Comparison of ENCODE assay signal across 19 cellular contexts in the genomic region with DNA sequence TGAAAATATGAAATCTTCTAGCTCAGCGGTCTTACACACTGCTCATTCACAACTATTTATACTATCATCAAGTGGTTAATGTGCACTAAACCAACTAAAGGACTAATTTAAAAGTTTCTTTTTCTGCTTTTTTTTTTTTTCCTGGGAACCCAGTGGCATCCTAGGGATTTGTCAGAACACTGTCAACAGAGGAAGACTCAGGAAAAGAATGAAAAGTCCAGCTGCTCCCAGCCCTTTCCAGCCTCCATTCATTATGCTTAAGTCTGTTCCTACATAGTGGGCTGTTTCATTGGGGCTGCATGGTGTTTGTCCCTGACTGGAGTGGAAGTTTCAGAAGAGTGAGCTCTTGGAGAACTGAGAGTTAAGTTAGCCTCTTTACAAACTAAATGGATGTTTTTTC.
A peak's percentile ranks its signal among the peaks of the same experiment; 100 is the strongest.
DNase-seq lines count a peak whose midpoint lies in the region; FAIRE-seq and TF ChIP-seq lines count a peak whose summit lies in the region.
"Had no signal": no experiment of that assay in that cellular context is flagged by ENCODE, and none has a peak within 500 bp of the region (broad histone marks: within the 10 kb centered on the region; RNA-seq: fewer than 3 reads in every experiment).

No MANE protein-coding gene starts in this region.

- peaks cover 33% of the 10 kb centered on the region for H3K9me3 Mint-ChIP-seq in Caco-2 (ENCODE audit: unreplicated experiment)

- H2BK15ac ChIP-seq in neuronal stem cell (ENCODE audit: low read length): no peak overlapping the region

- no peaks in the 10 kb centered on the region for H3K79me1 ChIP-seq in neuronal stem cell (ENCODE audit: low read depth, low read length)

- H3K36me3 ChIP-seq in Caco-2 (ENCODE audit: control insufficient read depth, insufficient read depth, low read length) (peaks cover 8% of the 10 kb centered on the region), fibroblast of lung (ENCODE audit: control insufficient read depth, insufficient read depth, low read length) (no peaks in the 10 kb centered on the region), neuronal stem cell (replicated peaks in 1 of 2; ENCODE audit: control insufficient read depth in 2 of 2, insufficient read depth in 2 of 2, low read length in 2 of 2) (no peaks in the 10 kb centered on the region), adrenal gland (replicated peaks in 1 of 2) (no peaks in the 10 kb centered on the region), MM.1S (replicated peaks; ENCODE audit: insufficient read depth, low read length) (no peaks in the 10 kb centered on the region)

- no peak overlapping the region for H3K23ac ChIP-seq in neuronal stem cell (ENCODE audit: low read depth, low read length, poor library complexity)

- H3K9me3 ChIP-seq in Caco-2: peaks cover 22% of the 10 kb centered on the region
- H3K9me3 ChIP-seq in fibroblast of lung (ENCODE audit: control insufficient read depth, insufficient read depth, low read depth, low read length): no peaks in the 10 kb centered on the region
- no peaks in the 10 kb centered on the region for H3K9me3 ChIP-seq in neuronal stem cell (replicated peaks in 1 of 2; ENCODE audit: control insufficient read depth in 2 of 2, insufficient read depth in 1 of 2, low read depth in 1 of 2, low read length in 2 of 2)
- H3K9me3 ChIP-seq in adrenal gland (replicated peaks in 1 of 3): no peaks in the 10 kb centered on the region
- H3K9me3 ChIP-seq in MM.1S (replicated peaks; ENCODE audit: insufficient read depth, low read length): no peaks in the 10 kb centered on the region
- H3K9me3 ChIP-seq: A549 had no signal

- H3K27me3 Mint-ChIP-seq in Caco-2 (ENCODE audit: insufficient read depth, unreplicated experiment): no peaks in the 10 kb centered on the region

- no peak overlapping the region for H4K8ac ChIP-seq in neuronal stem cell (ENCODE audit: low read depth, low read length)

- DNase-seq in Caco-2 (peak; percentile 55 to 60), RPMI7951 (ENCODE audit: low read depth) (peak; percentile 33), fibroblast of lung (ENCODE audit: low read depth in 2 of 2) (no peak), neuronal stem cell (ENCODE audit: low spot score) (no peak), adrenal gland (no peak), RCC 7860 (ENCODE audit: low spot score) (no peak), MM.1S (no peak), GDM1 (lab: John Stamatoyannopoulos, UW) (no peak)
- DNase-seq: COR-L47, KBM-7, NCI-H1105, NCI-H187, NCI-H446, NCI-H774, SIG-M5 had no signal

- peaks cover 64% of the 10 kb centered on the region for H3K4me1 Mint-ChIP-seq in Caco-2 (ENCODE audit: low read depth, unreplicated experiment)

- intact Hi-C loops in Caco-2 (cut with micrococcal nuclease; ENCODE audit: unreplicated experiment): loop anchor here (1.0 to 10.0 kb wide), 3 partner anchors 391 to 1804 kb away; partner anchors contain the start of genes AASDHPPT and KBTBD3
- intact Hi-C loops in adrenal gland (cut with DNase I): no loop called here

- H2BK5ac ChIP-seq in neuronal stem cell (ENCODE audit: low read length): no peak overlapping the region

- peaks cover 15% of the 10 kb centered on the region for H3K36me3 Mint-ChIP-seq in Caco-2 (ENCODE audit: insufficient read depth, unreplicated experiment)

- no peak overlapping the region for H3K4me3 ChIP-seq in Caco-2 (ENCODE audit: low read depth, low read length)
- no peak overlapping the region for H3K4me3 ChIP-seq in fibroblast of lung (replicated peaks in 1 of 4; ENCODE audit: control extremely low read depth in 1 of 4, insufficient read depth in 1 of 4, low read depth in 3 of 4, low read length in 4 of 4)
- H3K4me3 ChIP-seq in neuronal stem cell (ENCODE audit: low read length in 2 of 2): no peak overlapping the region
- no peak overlapping the region for H3K4me3 ChIP-seq in adrenal gland
- no peak overlapping the region for H3K4me3 ChIP-seq in MM.1S (ENCODE audit: low read length)
- H3K4me3 ChIP-seq: A549, GM12878 had no signal

- no peaks in the 10 kb centered on the region for H3K9me2 ChIP-seq in MM.1S (replicated peaks; ENCODE audit: insufficient read depth, low read length)

- no peak overlapping the region for H3K18ac ChIP-seq in neuronal stem cell (ENCODE audit: low read length)

- H3K9ac ChIP-seq in fibroblast of lung (ENCODE audit: insufficient read depth, low read length) (no peak overlapping the region), neuronal stem cell (ENCODE audit: low read depth, low read length, poor library complexity) (no peak overlapping the region), MM.1S (ENCODE audit: low read length) (no peak overlapping the region)

- no peak overlapping the region for H2AK5ac ChIP-seq in neuronal stem cell (ENCODE audit: low read depth, low read length)

- no CpG with 5 or more reads among the region's 1 CpG for WGBS in neuronal stem cell (ENCODE audit: extremely low coverage in 2 of 2, insufficient read length in 2 of 2, insufficient replicate concordance in 1 of 2), 2 donors
- 82 to 93% (median 90%) methylated on average over 1 of the region's 1 CpG for WGBS in adrenal gland, 4 donors

- no peaks in the 10 kb centered on the region for H3K79me2 ChIP-seq in fibroblast of lung (ENCODE audit: control insufficient read depth, insufficient read depth, low read length)
- no peaks in the 10 kb centered on the region for H3K79me2 ChIP-seq in MM.1S (ENCODE audit: low read length)

- no peak overlapping the region for H3K27ac ChIP-seq in fibroblast of lung (ENCODE audit: insufficient read depth, low read length)
- peak overlapping the region; percentile 37 for H3K27ac ChIP-seq in neuronal stem cell (replicated peaks; ENCODE audit: low read length)
- H3K27ac ChIP-seq in adrenal gland: no peak overlapping the region
- H3K27ac ChIP-seq in MM.1S (ENCODE audit: low read length): no peak overlapping the region
- H3K27ac ChIP-seq: A549, C4-2B had no signal

- no peaks in the 10 kb centered on the region for H3F3A ChIP-seq in MM.1S (ENCODE audit: insufficient read depth, low read length)

- no peak overlapping the region for H4K91ac ChIP-seq in neuronal stem cell (ENCODE audit: low read depth, low read length, poor library complexity)

- H4K20me1 ChIP-seq in fibroblast of lung (ENCODE audit: control insufficient read depth, extremely low read depth, insufficient read depth, low read length): no peaks in the 10 kb centered on the region
- no peaks in the 10 kb centered on the region for H4K20me1 ChIP-seq in MM.1S (ENCODE audit: insufficient read depth, low read length)

- CTCF ChIA-PET in Caco-2 (lab: Charles Lee): interaction anchor here (0.8 to 1.0 kb wide), 2 partner anchors 11 to 12 kb away, joined by 4 to 6 read pairs; no protein-coding TSS in a partner anchor

- peaks cover 84% of the 10 kb centered on the region for H3K4me1 ChIP-seq in Caco-2
- peaks cover 9% of the 10 kb centered on the region for H3K4me1 ChIP-seq in fibroblast of lung (ENCODE audit: control insufficient read depth, extremely low read depth, insufficient read depth, low read length)
- H3K4me1 ChIP-seq in neuronal stem cell (ENCODE audit: control insufficient read depth in 2 of 2, insufficient read depth in 1 of 2, low read depth in 1 of 2, low read length in 2 of 2): peaks cover 7 to 11% of the 10 kb centered on the region in 2 donors
- H3K4me1 ChIP-seq in adrenal gland (replicated peaks in 1 of 2): peaks cover 0 to 20% of the 10 kb centered on the region in 2 donors
- H3K4me1 ChIP-seq in MM.1S (ENCODE audit: low read length): no peaks in the 10 kb centered on the region

- no peak overlapping the region for H2BK12ac ChIP-seq in neuronal stem cell (ENCODE audit: low read length)

- H3K27me3 ChIP-seq in Caco-2 (replicated peaks; ENCODE audit: control insufficient read depth, insufficient read depth, low read length) (no peaks in the 10 kb centered on the region), fibroblast of lung (ENCODE audit: control insufficient read depth, insufficient read depth, low read length) (no peaks in the 10 kb centered on the region), neuronal stem cell (ENCODE audit: control insufficient read depth in 3 of 3, insufficient read depth in 3 of 3, low read depth in 1 of 3, low read length in 3 of 3) (no peaks in the 10 kb centered on the region), adrenal gland (no peaks in the 10 kb centered on the region), MM.1S (replicated peaks; ENCODE audit: insufficient read depth, low read length) (no peaks in the 10 kb centered on the region)

- peak overlapping the region; percentile 67 for H3K4me3 Mint-ChIP-seq in Caco-2 (ENCODE audit: unreplicated experiment)

- no peak overlapping the region for H2BK120ac ChIP-seq in neuronal stem cell (ENCODE audit: low read depth, low read length)

- H3K4ac ChIP-seq in neuronal stem cell (ENCODE audit: low read length): no peak overlapping the region

- TF ChIP-seq CTCF in Caco-2 (IDR thresholded peaks at IDR 0.05; ENCODE audit: insufficient read depth in 1 of 2, low read depth in 1 of 2, low read length in 1 of 2, severe bottlenecking in 1 of 2, unreplicated experiment in 1 of 2) (no peak), fibroblast of lung (conservative IDR thresholded peaks at IDR 0.05 in 1 of 2, IDR thresholded peaks at IDR 0.05 in 1 of 2; ENCODE audit: low read depth in 1 of 2, low read length in 2 of 2) (no peak), adrenal gland (IDR thresholded peaks at IDR 0.05) (no peak), MM.1S (IDR thresholded peaks at IDR 0.05; ENCODE audit: low read length) (no peak)

- no peak overlapping the region for H3K14ac ChIP-seq in neuronal stem cell (ENCODE audit: low read length)

- peak overlapping the region; percentile 88 for H3K27ac Mint-ChIP-seq in Caco-2 (ENCODE audit: unreplicated experiment)

- H2AFZ ChIP-seq in fibroblast of lung (ENCODE audit: low read length): peak overlapping the region; percentile 3
- H2AFZ ChIP-seq in neuronal stem cell (ENCODE audit: low read length): peak overlapping the region; percentile 71
- H2AFZ ChIP-seq in MM.1S (ENCODE audit: low read length): no peak overlapping the region

- POLR2A ChIA-PET in Caco-2 (lab: Charles Lee): interaction anchor here (0.9 to 3.3 kb wide), 3 partner anchors 12 to 82 kb away, joined by 3 to 22 read pairs (median 3); no protein-coding TSS in a partner anchor

- TSS peak; percentile 77 for BruUV-seq in Caco-2 (replicated peaks; lab: Mats Ljungman, UMichigan)

- TF ChIP-seq POLR2A in adrenal gland (IDR thresholded peaks at IDR 0.05): no peak

- H3K4me2 ChIP-seq in fibroblast of lung (ENCODE audit: extremely low read depth, insufficient read depth, low read length) (peak overlapping the region; percentile 5), neuronal stem cell (ENCODE audit: insufficient read depth, low read length, poor library complexity, severe bottlenecking) (no peak overlapping the region), MM.1S (ENCODE audit: low read depth, low read length) (no peak overlapping the region)
- H3K4me2 ChIP-seq: A549 had no signal

- no peak for FAIRE-seq in RCC 7860 (lab: Jason Lieb, UNC)
- FAIRE-seq: A549, GM12878, GM19239 had no signal

Comparison
In these comparisons a context has a peak if more than half of its experiments do, and no peak if none do; other contexts are left out.
1. DNase-seq: peak in Caco-2 (2 of 2) and RPMI7951 (single experiment); none in fibroblast of lung (0 of 2), neuronal stem cell (single experiment), adrenal gland (0 of 7), RCC 7860 (single experiment), MM.1S (single experiment) and GDM1 (single experiment).